14 cellular contexts compared by ENCODE assay signal in genomic region chr5:60929024-60929423, GRCh38. TPM values are rescaled to one million over a fixed set of nuclear protein-coding genes. Genes with fewer than 3 reads are reported as not detected.
DNase-seq lines count a peak whose midpoint lies in the region; ATAC-seq and TF ChIP-seq lines count a peak whose summit lies in the region.
"Had no signal": no experiment of that assay in that cellular context is flagged by ENCODE, and none has a peak within 500 bp of the region (broad histone marks: within the 10 kb centered on the region; RNA-seq: fewer than 3 reads in every experiment).

No MANE protein-coding gene starts in this region.

- peaks cover 7% of the 10 kb centered on the region for H3K79me1 ChIP-seq in mesenchymal stem cell (replicated peaks; ENCODE audit: low read length, poor library complexity, severe bottlenecking)

- no peak overlapping the region for H2BK12ac ChIP-seq in mesenchymal stem cell (ENCODE audit: low read length in 2 of 2)

- H3K27me3 ChIP-seq in mammary epithelial cell (ENCODE audit: insufficient read depth, low read length) (no peaks in the 10 kb centered on the region), mesenchymal stem cell (ENCODE audit: control insufficient read depth in 1 of 2, insufficient read depth in 1 of 2, low read length in 2 of 2) (no peaks in the 10 kb centered on the region), vagina (no peaks in the 10 kb centered on the region), suprapubic skin (no peaks in the 10 kb centered on the region)
- H3K27me3 ChIP-seq: gastroesophageal sphincter had no signal

- no peak overlapping the region for H3K4me3 ChIP-seq in mammary epithelial cell (replicated peaks in 1 of 3; ENCODE audit: insufficient read depth in 1 of 3, low read depth in 2 of 3, low read length in 3 of 3)
- no peak overlapping the region for H3K4me3 ChIP-seq in mesenchymal stem cell (ENCODE audit: insufficient read depth in 1 of 2, low read depth in 1 of 2, low read length in 2 of 2)
- no peak overlapping the region for H3K4me3 ChIP-seq in vagina
- no peak overlapping the region for H3K4me3 ChIP-seq in suprapubic skin
- H3K4me3 ChIP-seq: gastroesophageal sphincter, left ventricle myocardium inferior had no signal

- peak; percentile 20 to 38 for TF ChIP-seq CTCF in mammary epithelial cell (conservative IDR thresholded peaks at IDR 0.05 in 1 of 2, IDR thresholded peaks at IDR 0.05 in 1 of 2; ENCODE audit: extremely low read depth in 1 of 2, insufficient read depth in 1 of 2, low read depth in 1 of 2, low read length in 2 of 2)
- no peak for TF ChIP-seq CTCF in vagina (IDR thresholded peaks at IDR 0.05)
- TF ChIP-seq CTCF in suprapubic skin (IDR thresholded peaks at IDR 0.05), result no peak

- H4K8ac ChIP-seq in mesenchymal stem cell (ENCODE audit: low read length), result no peak overlapping the region

- no peaks in the 10 kb centered on the region for H3K9me3 ChIP-seq in mammary epithelial cell (replicated peaks; ENCODE audit: insufficient read depth, low read length)
- no peaks in the 10 kb centered on the region for H3K9me3 ChIP-seq in mesenchymal stem cell (ENCODE audit: control insufficient read depth, low read length)
- H3K9me3 ChIP-seq in vagina, result no peaks in the 10 kb centered on the region
- no peaks in the 10 kb centered on the region for H3K9me3 ChIP-seq in suprapubic skin
- H3K9me3 ChIP-seq: left ventricle myocardium inferior had no signal

- no peak overlapping the region for H2BK15ac ChIP-seq in mesenchymal stem cell (ENCODE audit: low read depth, poor library complexity, severe bottlenecking)

- no peaks in the 10 kb centered on the region for H4K20me1 ChIP-seq in mammary epithelial cell (ENCODE audit: insufficient read depth, low read length)

- no TSS peak for BruUV-seq in mammary epithelial cell (replicated peaks; lab: Mats Ljungman, UMichigan)

- H3K36me3 ChIP-seq in mammary epithelial cell (ENCODE audit: insufficient read depth, low read length), result peaks cover 9% of the 10 kb centered on the region
- H3K36me3 ChIP-seq in mesenchymal stem cell (ENCODE audit: control insufficient read depth in 1 of 2, insufficient read depth in 2 of 2, low read depth in 1 of 2, low read length in 2 of 2), result peaks cover 0 to 19% of the 10 kb centered on the region in 2 experiments
- peaks cover 0 to 19% of the 10 kb centered on the region in 2 donors for H3K36me3 ChIP-seq in vagina
- peaks cover 12% of the 10 kb centered on the region for H3K36me3 ChIP-seq in suprapubic skin

- H2BK120ac ChIP-seq in mesenchymal stem cell (ENCODE audit: low read depth, low read length), result no peak overlapping the region

- H3K9me3 Mint-ChIP-seq in activated T-helper 17 cell treated with anti-CD3 and anti-CD28 coated beads, Interleukin-2, amount 50 U/mL, for 72 hours, result no peaks in the 10 kb centered on the region
- H3K9me3 Mint-ChIP-seq: T-helper 2 cell treated with Interferon-gamma antibody and Interleukin-4, amounts not matched to agents 5 μg/mL and 100 μg/mL, for 36 hours had no signal

- no peak overlapping the region for H3K4ac ChIP-seq in mesenchymal stem cell (ENCODE audit: low read depth in 1 of 2, low read length in 2 of 2)

- H3K9ac ChIP-seq in mammary epithelial cell (ENCODE audit: insufficient read depth, low read length) (no peak overlapping the region), mesenchymal stem cell (ENCODE audit: low read length) (no peak overlapping the region)
- H3K9ac ChIP-seq: parathyroid adenoma had no signal

- H3K79me2 ChIP-seq in mammary epithelial cell (ENCODE audit: insufficient read depth, low read length), result no peaks in the 10 kb centered on the region
- H3K79me2 ChIP-seq: parathyroid adenoma had no signal

- no peaks in the 10 kb centered on the region for H3K4me1 Mint-ChIP-seq in activated T-helper 17 cell treated with anti-CD3 and anti-CD28 coated beads, Interleukin-2, amount 50 U/mL, for 72 hours

- H2AK5ac ChIP-seq in mesenchymal stem cell (ENCODE audit: low read length, severe bottlenecking), result no peak overlapping the region

- TF ChIP-seq POLR2A in vagina (IDR thresholded peaks at IDR 0.05), result no peak
- no peak for TF ChIP-seq POLR2A in suprapubic skin (IDR thresholded peaks at IDR 0.05)

- intact Hi-C loops in mammary epithelial cell (cut with micrococcal nuclease) (loop anchor here (1.0 to 2.0 kb wide), 2 partner anchors 229 to 252 kb away; partner anchors contain the start of gene DEPDC1B), vagina (cut with DNase I) (no loop called here), left ventricle myocardium superior (cut with micrococcal nuclease) (no loop called here)

- no peak overlapping the region for H3K27ac Mint-ChIP-seq in activated T-helper 17 cell treated with anti-CD3 and anti-CD28 coated beads, Interleukin-2, amount 50 U/mL, for 72 hours
- H3K27ac Mint-ChIP-seq: T-helper 2 cell treated with Interferon-gamma antibody and Interleukin-4, amounts not matched to agents 5 μg/mL and 100 μg/mL, for 36 hours had no signal

- no peak overlapping the region for H3K4me2 ChIP-seq in mammary epithelial cell (ENCODE audit: insufficient read depth, low read depth, low read length)
- H3K4me2 ChIP-seq in mesenchymal stem cell (ENCODE audit: low read length, poor library complexity, severe bottlenecking), result no peak overlapping the region

- WGBS in mammary epithelial cell (ENCODE audit: low coverage, missing lambda C conversion rate), result 75% methylated on average over 6 of the region's 6 CpGs
- 88% methylated on average over 2 of the region's 6 CpGs for WGBS in mesenchymal stem cell
- WGBS in suprapubic skin, result 75% methylated on average over 6 of the region's 6 CpGs

- TF ChIP-seq EP300 in suprapubic skin (IDR thresholded peaks at IDR 0.05), result no peak

- in situ Hi-C loops in mammary epithelial cell (cut with MboI; ENCODE audit: low sequenced_read_pairs in 2 of 2), result no loop called here

- no peak overlapping the region for H4K91ac ChIP-seq in mesenchymal stem cell (ENCODE audit: low read length)

- H3K18ac ChIP-seq in mesenchymal stem cell (ENCODE audit: low read depth in 1 of 2, low read length in 2 of 2), result no peak overlapping the region

- H3K4me3 Mint-ChIP-seq in activated T-helper 17 cell treated with anti-CD3 and anti-CD28 coated beads, Interleukin-2, amount 50 U/mL, for 72 hours, result no peak overlapping the region
- H3K4me3 Mint-ChIP-seq: T-helper 2 cell treated with Interferon-gamma antibody and Interleukin-4, amounts not matched to agents 5 μg/mL and 100 μg/mL, for 36 hours had no signal

- no peak overlapping the region for H3K27ac ChIP-seq in mammary epithelial cell (ENCODE audit: insufficient read depth, low read depth, low read length)
- H3K27ac ChIP-seq in mesenchymal stem cell (ENCODE audit: low read length, poor library complexity, severe bottlenecking), result no peak overlapping the region
- no peak overlapping the region for H3K27ac ChIP-seq in vagina
- no peak overlapping the region for H3K27ac ChIP-seq in suprapubic skin
- H3K27ac ChIP-seq: gastroesophageal sphincter, left ventricle myocardium inferior, parathyroid adenoma had no signal

- no peak for ATAC-seq in left ventricle myocardium superior
- ATAC-seq in activated T-helper 17 cell treated with anti-CD3 and anti-CD28 coated beads, Interleukin-2, amount 50 U/mL, for 72 hours (replicated peaks), result no peak
- ATAC-seq: gastroesophageal sphincter had no signal

- peaks cover 24% of the 10 kb centered on the region for H3K36me3 Mint-ChIP-seq in activated T-helper 17 cell treated with anti-CD3 and anti-CD28 coated beads, Interleukin-2, amount 50 U/mL, for 72 hours (ENCODE audit: low read depth)

- H3K23ac ChIP-seq in mesenchymal stem cell (ENCODE audit: low read length in 2 of 2), result no peak overlapping the region

- H2AFZ ChIP-seq in mammary epithelial cell (ENCODE audit: low read depth, low read length), result no peak overlapping the region
- H2AFZ ChIP-seq in mesenchymal stem cell (ENCODE audit: low read depth, low read length), result no peak overlapping the region
- H2AFZ ChIP-seq: parathyroid adenoma had no signal

- DNase-seq in EH (ENCODE audit: low read depth), result peak; percentile 3
- peak; percentile 5 for DNase-seq in LHCN-M2 (ENCODE audit: low read depth)
- no peak for DNase-seq in mammary epithelial cell
- DNase-seq in mesenchymal stem cell, result peak; percentile 13
- no peak for DNase-seq in vagina (ENCODE audit: extremely low spot score in 2 of 2)
- DNase-seq in suprapubic skin (ENCODE audit: low spot score in 2 of 2), result no peak
- no peak for DNase-seq in left ventricle myocardium superior
- DNase-seq: activated CD8-positive, alpha-beta memory T cell treated with anti-CD3 and anti-CD28 coated beads, Interleukin-2, amount 50 U/mL, for 48 hours; left ventricle myocardium inferior; NCI-H69 had no signal

- no peak overlapping the region for H2BK5ac ChIP-seq in mesenchymal stem cell (ENCODE audit: low read depth, low read length, poor library complexity, severe bottlenecking)

- H3K4me1 ChIP-seq in mammary epithelial cell (ENCODE audit: insufficient read depth, low read length) (no peaks in the 10 kb centered on the region), mesenchymal stem cell (ENCODE audit: control insufficient read depth, insufficient read depth, low read depth, low read length) (no peaks in the 10 kb centered on the region), vagina (no peaks in the 10 kb centered on the region), suprapubic skin (no peaks in the 10 kb centered on the region)
- H3K4me1 ChIP-seq: gastroesophageal sphincter, parathyroid adenoma had no signal

- CTCF ChIA-PET in mammary epithelial cell (lab: Charles Lee; ENCODE audit: low non-redundant PET), result no interaction called here

- no peaks in the 10 kb centered on the region for H3K27me3 Mint-ChIP-seq in activated T-helper 17 cell treated with anti-CD3 and anti-CD28 coated beads, Interleukin-2, amount 50 U/mL, for 72 hours

- no peak overlapping the region for H3K14ac ChIP-seq in mesenchymal stem cell (ENCODE audit: low read length in 2 of 2)

- dilution Hi-C loops in mammary epithelial cell (cut with HindIII; ENCODE audit: low sequenced_read_pairs), result no loop called here

RNA-seq across cellular contexts. Expression of gene ERCC8, which starts 15.8 kb away (rescaled TPM):
- total RNA-seq in LHCN-M2 (2014; rRNA removed), result 24.0 and 29.5 TPM in 2 replicates
- 6.1 TPM for polyA plus RNA-seq in LHCN-M2 (2012)
- total RNA-seq in mammary epithelial cell, result 10 to 100 TPM; 11.9 to 26.0 TPM
- 12.4 TPM for polyA plus RNA-seq in mammary epithelial cell
- polyA minus RNA-seq in mammary epithelial cell, result 2.2 TPM
- polyA plus RNA-seq in mesenchymal stem cell (2013, experiment 1 of 2), result 7.6 TPM
- polyA plus RNA-seq in mesenchymal stem cell (2013, experiment 2 of 2), result 7.9 TPM
- 5.9 TPM for total RNA-seq in vagina
- 10 to 100 TPM in 3 of 4 donors, 1 to 10 TPM in 1; 6.7 to 14.9 (median 11.9) TPM for total RNA-seq in suprapubic skin
- 5.2 TPM for total RNA-seq in left ventricle myocardium superior
- total RNA-seq in activated T-helper 17 cell treated with anti-CD3 and anti-CD28 coated beads, Interleukin-2, amount 50 U/mL, for 72 hours, result 10 to 100 TPM in 1 of 2 donors, 1 to 10 TPM in 1; 6.8 to 11.2 TPM

RNA-seq across cellular contexts. Expression of gene NDUFAF2, which starts 16.0 kb away (rescaled TPM):
- total RNA-seq in LHCN-M2 (2014; rRNA removed) (35.0 and 36.5 TPM in 2 replicates), mammary epithelial cell (10 to 100 TPM; 16.0 to 71.6 TPM), vagina (33.1 TPM), suprapubic skin (10 to 100 TPM; 15.6 to 20.4 (median 17.5) TPM), left ventricle myocardium superior (36.1 TPM)
- polyA plus RNA-seq in LHCN-M2 (2012), result 58.9 TPM
- polyA plus RNA-seq in mammary epithelial cell, result 39.5 TPM
- 6.2 TPM for polyA minus RNA-seq in mammary epithelial cell
- 119 TPM for polyA plus RNA-seq in mesenchymal stem cell (2013, experiment 1 of 2)
- polyA plus RNA-seq in mesenchymal stem cell (2013, experiment 2 of 2), result 118 TPM
- 10 to 100 TPM; 13.6 to 30.4 TPM for total RNA-seq in activated T-helper 17 cell treated with anti-CD3 and anti-CD28 coated beads, Interleukin-2, amount 50 U/mL, for 72 hours

Comparison
In these comparisons a context has a peak if more than half of its experiments do, and no peak if none do; other contexts are left out.
1. DNase-seq: peak in EH (single experiment), LHCN-M2 (single experiment) and mesenchymal stem cell (single experiment); none in mammary epithelial cell (single experiment), vagina (0 of 2), suprapubic skin (0 of 2) and left ventricle myocardium superior (single experiment).
2. CTCF ChIP-seq: peak in mammary epithelial cell (2 of 2); none in vagina (0 of 3) and suprapubic skin (0 of 2).